In the genomic region with DNA sequence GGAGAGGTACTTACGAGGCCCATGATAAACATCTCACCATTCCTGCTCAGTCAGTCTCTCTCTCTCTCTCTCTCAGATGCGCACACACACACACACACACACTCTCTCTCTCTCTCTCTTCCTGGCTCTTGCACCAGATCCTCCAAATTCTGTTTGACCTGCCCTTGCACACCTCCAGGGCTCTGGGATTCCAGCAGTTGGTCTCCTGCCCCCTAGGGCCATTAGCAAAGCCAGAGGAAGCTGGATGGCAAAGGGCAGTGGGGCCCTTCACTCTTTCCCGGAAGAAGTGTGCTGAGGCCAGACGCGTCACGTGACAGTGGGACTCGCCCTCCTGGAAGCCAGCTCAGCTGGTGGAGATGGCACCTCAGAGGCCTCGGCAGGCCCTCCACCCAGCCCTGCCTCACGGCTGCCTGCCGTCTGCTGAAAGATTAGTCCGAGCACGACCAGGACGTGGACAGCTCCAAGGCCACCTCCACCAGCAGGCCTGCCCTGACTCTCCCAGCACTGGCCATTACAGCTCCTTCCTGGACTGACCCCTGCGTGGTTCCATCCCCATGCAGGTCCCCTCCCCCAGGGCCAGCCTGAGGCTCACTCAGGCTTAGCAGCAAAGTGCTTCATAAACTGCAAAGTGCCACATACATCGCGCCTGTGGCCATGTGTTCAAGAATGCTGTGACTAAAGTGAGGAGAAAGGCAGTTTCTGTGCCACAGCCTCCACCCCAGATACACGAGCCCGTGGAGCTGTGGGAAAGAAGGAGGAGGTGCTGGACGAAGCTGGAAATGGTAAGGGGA, we compare ENCODE assay signal across 8 cellular contexts. TPM values are rescaled to one million over a fixed set of nuclear protein-coding genes. Genes with fewer than 3 reads are reported as not detected.
DNase-seq lines count a peak whose midpoint lies in the region; ATAC-seq and TF ChIP-seq lines count a peak whose summit lies in the region.

No MANE protein-coding gene starts in this region.

- no peak overlapping the region for H3K23ac ChIP-seq in H9 (ENCODE audit: insufficient read length, low read depth, low read length)

- no peak overlapping the region for H4K5ac ChIP-seq in H9 (ENCODE audit: insufficient read length, low read depth, low read length)

- H3K9me3 Mint-ChIP-seq in H9: peaks cover 4% of the 10 kb centered on the region in 2 experiments; a peak in 3 of 5 replicates
- H3K9me3 Mint-ChIP-seq in activated B cell treated with CpG ODN at 0.5 μM for 24 hours: no peaks in the 10 kb centered on the region

- H3K14ac ChIP-seq in H9 (ENCODE audit: insufficient read depth, low read length): no peak overlapping the region; the same call in 1 of the 2 replicates

- no peak overlapping the region for H3K27ac ChIP-seq in H9 (ENCODE audit: insufficient read length, low read depth, low read length)

- intact Hi-C loops in activated B cell treated with CpG ODN at 0.5 μM for 24 hours (cut with micrococcal nuclease): no loop called here

- DNase-seq in H9 (no peak), activated B cell treated with CpG ODN at 0.5 μM for 24 hours (no peak), epithelial cell of proximal tubule (ENCODE audit: low read depth) (no peak), omental fat pad (ENCODE audit: low spot score) (no peak), KBM-7 (no peak), NCI-H2171 treated with DMSO at 0.1 percent for 48 hours (lab: John Stamatoyannopoulos, UW) (no peak), SKM-1 (lab: John Stamatoyannopoulos, UW; ENCODE audit: unreplicated experiment) (no peak)

- H3K27ac Mint-ChIP-seq in H9 (no peak overlapping the region), activated B cell treated with CpG ODN at 0.5 μM for 24 hours (no peak overlapping the region)

- no peak overlapping the region for H3K56ac ChIP-seq in H9 (ENCODE audit: insufficient read length, low read depth, low read length)

- H3K4me2 ChIP-seq in H9 (ENCODE audit: insufficient read depth, insufficient read length, low read length): no peak overlapping the region

- H2BK5ac ChIP-seq in H9 (ENCODE audit: insufficient read length, low read length): no peak overlapping the region

- H4K91ac ChIP-seq in H9 (ENCODE audit: insufficient read length, low read depth, low read length): no peak overlapping the region

- H3T11ph ChIP-seq in H9 (ENCODE audit: low read length): no peak overlapping the region

- H2BK12ac ChIP-seq in H9 (ENCODE audit: insufficient read length, low read depth, low read length): no peak overlapping the region

- peak overlapping the region; percentile 70 to 88 for H3K4me3 Mint-ChIP-seq in H9
- peak overlapping the region; percentile 78 for H3K4me3 Mint-ChIP-seq in activated B cell treated with CpG ODN at 0.5 μM for 24 hours

- no peak overlapping the region for H4K8ac ChIP-seq in H9 (replicated peaks; ENCODE audit: insufficient read length, low read depth, low read length)

- no peak overlapping the region for H3K4ac ChIP-seq in H9 (ENCODE audit: low read depth, low read length)

- no peaks in the 10 kb centered on the region for H3K79me2 ChIP-seq in H9 (ENCODE audit: insufficient read depth, low read length)

- H4K20me1 ChIP-seq in H9 (ENCODE audit: control insufficient read depth, insufficient read depth, insufficient read length): peaks cover 4% of the 10 kb centered on the region

- H2AFZ ChIP-seq in H9 (ENCODE audit: low read length): no peak overlapping the region

- ATAC-seq in activated B cell treated with CpG ODN at 0.5 μM for 24 hours (ENCODE audit: low read depth): no peak
- peak; percentile 31 for ATAC-seq in omental fat pad (ENCODE audit: low FRiP score)
- no peak for ATAC-seq in HG03521 (IDR thresholded peaks at IDR 0.05; ENCODE audit: unreplicated experiment)

- H3K9me3 ChIP-seq in H9 (ENCODE audit: control insufficient read depth, low read depth, low read length): no peaks in the 10 kb centered on the region

- H3K4me1 Mint-ChIP-seq in H9 (peaks cover 30 to 45% of the 10 kb centered on the region in 2 experiments), activated B cell treated with CpG ODN at 0.5 μM for 24 hours (peaks cover 41% of the 10 kb centered on the region)

- H2AK5ac ChIP-seq in H9 (ENCODE audit: insufficient read length, low read length): no peak overlapping the region

- no peak overlapping the region for H2BK120ac ChIP-seq in H9 (ENCODE audit: low read depth, low read length, poor library complexity, severe bottlenecking)

- POLR2A ChIA-PET in activated B cell treated with CpG ODN at 0.5 μM for 24 hours (lab: Charles Lee): interaction anchor here (0.6 to 1.8 kb wide), 2 partner anchors 78 to 1505 kb away, joined by 3 to 10 read pairs; a partner anchor contains a TSS

- peak overlapping the region; percentile 80 for H3K4me3 ChIP-seq in epithelial cell of proximal tubule (ENCODE audit: low read depth, low read length)

- H3K36me3 Mint-ChIP-seq in H9 (ENCODE audit: insufficient read depth in 1 of 3, low read depth in 3 of 3) (peaks cover 0 to 3% (median 2%) of the 10 kb centered on the region in 3 experiments; a peak in 2 of 7 replicates), activated B cell treated with CpG ODN at 0.5 μM for 24 hours (ENCODE audit: low read depth) (no peaks in the 10 kb centered on the region)

- CTCF ChIA-PET in activated B cell treated with CpG ODN at 0.5 μM for 24 hours (lab: Charles Lee): no interaction called here

- H3K4me1 ChIP-seq in H9 (ENCODE audit: insufficient read depth, low read length): no peaks in the 10 kb centered on the region

- no peak overlapping the region for H3K18ac ChIP-seq in H9 (ENCODE audit: insufficient read length, low read depth, low read length)

- no CpG with 5 or more reads among the region's 19 CpGs for WGBS in H9 (ENCODE audit: extremely low coverage, insufficient read length, low lambda C conversion rate)

- H2BK20ac ChIP-seq in H9 (ENCODE audit: low read depth, low read length, poor library complexity, severe bottlenecking): no peak overlapping the region

- H2BK15ac ChIP-seq in H9 (ENCODE audit: low read depth, low read length): no peak overlapping the region

- peaks cover 85% of the 10 kb centered on the region for H3K27me3 Mint-ChIP-seq in H9 (ENCODE audit: low read depth)
- peaks cover 55% of the 10 kb centered on the region for H3K27me3 Mint-ChIP-seq in activated B cell treated with CpG ODN at 0.5 μM for 24 hours

- in situ Hi-C loops in KBM-7 (cut with MboI; ENCODE audit: low pct_unique_long_range_greater_than_20kb, low sequenced_read_pairs): no loop called here

- peaks cover 13% of the 10 kb centered on the region for H3K27me3 ChIP-seq in H9 (ENCODE audit: insufficient read depth, low read length)

- H3K23me2 ChIP-seq in H9 (ENCODE audit: insufficient read length, low read depth, low read length, poor library complexity, severe bottlenecking): peaks cover 18% of the 10 kb centered on the region

- TF ChIP-seq CTCF in H9 (conservative IDR thresholded peaks at IDR 0.05) (no peak), activated B cell treated with CpG ODN at 0.5 μM for 24 hours (IDR thresholded peaks at IDR 0.05) (no peak), epithelial cell of proximal tubule (conservative IDR thresholded peaks at IDR 0.05; ENCODE audit: low read depth, low read length) (peak; percentile 13), omental fat pad (IDR thresholded peaks at IDR 0.05) (no peak)

- H3K79me1 ChIP-seq in H9 (ENCODE audit: insufficient read depth, low read depth, low read length, poor library complexity, severe bottlenecking): no peaks in the 10 kb centered on the region

- H3K9ac ChIP-seq in H9 (ENCODE audit: extremely low read depth, insufficient read length, low read length): no peak overlapping the region

RNA-seq across cellular contexts. Expression of a gene that starts 3.7 kb away (rescaled TPM):
- total RNA-seq in H9 (2021) (6.1 and 7.1 TPM in 2 replicates), activated B cell treated with CpG ODN at 0.5 μM for 24 hours (not detected in 2 replicates), epithelial cell of proximal tubule (41.1 and 79.6 TPM in 2 replicates), omental fat pad (10 to 100 TPM; 11.6 to 33.1 (median 14.6) TPM)
